19 cellular contexts compared by ENCODE assay signal in genomic region chr4:168790898-168791297, GRCh38.
DNase-seq lines count a peak whose midpoint lies in the region; ATAC-seq and TF ChIP-seq lines count a peak whose summit lies in the region.
"Had no signal": no experiment of that assay in that cellular context is flagged by ENCODE, and none has a peak within 500 bp of the region (broad histone marks: within the 10 kb centered on the region; RNA-seq: fewer than 3 reads in every experiment).

No MANE protein-coding gene starts in this region.

- H3K4me3 ChIP-seq in right cardiac atrium (ENCODE audit: low read length) = no peak overlapping the region
- no peak overlapping the region for H3K4me3 ChIP-seq in uterus
- H3K4me3 ChIP-seq: Peyer's patch had no signal

- H3K27me3 Mint-ChIP-seq in chondrocyte (ENCODE audit: low read depth) = no peaks in the 10 kb centered on the region
- H3K27me3 Mint-ChIP-seq in nephron (ENCODE audit: low read depth) = no peaks in the 10 kb centered on the region
- H3K27me3 Mint-ChIP-seq in natural killer cell (ENCODE audit: low read depth in 2 of 2) = peaks cover 0 to 4% of the 10 kb centered on the region in 2 donors
- H3K27me3 Mint-ChIP-seq: B cell had no signal

- H3K36me3 Mint-ChIP-seq in chondrocyte (ENCODE audit: low read depth) = peaks cover 15% of the 10 kb centered on the region
- H3K36me3 Mint-ChIP-seq in nephron (ENCODE audit: low read depth) = peaks cover 34% of the 10 kb centered on the region
- H3K36me3 Mint-ChIP-seq in natural killer cell = no peaks in the 10 kb centered on the region
- H3K36me3 Mint-ChIP-seq: CD4-positive, CD25-positive, alpha-beta regulatory T cell had no signal

- H3K4me1 ChIP-seq in right cardiac atrium (ENCODE audit: control insufficient read depth, insufficient read depth, low read length) (peaks cover 3% of the 10 kb centered on the region), uterus (no peaks in the 10 kb centered on the region)

- H3K36me3 ChIP-seq in uterus = no peaks in the 10 kb centered on the region
- H3K36me3 ChIP-seq: Peyer's patch had no signal

- intact Hi-C loops in Right ventricle myocardium inferior (cut with DNase I) (no loop called here), right cardiac atrium (cut with DNase I) (no loop called here), uterus (cut with DNase I; ENCODE audit: low total_unique reads) (no loop called here), natural killer cell (cut with micrococcal nuclease) (no loop called here), head of caudate nucleus (cut with DNase I) (no loop called here)

- peak overlapping the region; percentile 95 for H3K27ac Mint-ChIP-seq in chondrocyte (ENCODE audit: unreplicated experiment)
- H3K27ac Mint-ChIP-seq in nephron = peak overlapping the region; percentile 25 to 35 (median 30)
- no peak overlapping the region for H3K27ac Mint-ChIP-seq in natural killer cell
- H3K27ac Mint-ChIP-seq: B cell; CD4-positive, CD25-positive, alpha-beta regulatory T cell had no signal

- DNase-seq in Right ventricle myocardium inferior (ENCODE audit: missing footprints) (no peak), right cardiac atrium (no peak), chondrocyte (ENCODE audit: low spot score) (no peak), uterus (no peak), natural killer cell (no peak), head of caudate nucleus (no peak)
- DNase-seq in activated effector memory CD4-positive, alpha-beta T cell treated with Interleukin-2 at 50 U/mL for 16 hours = no peak
- DNase-seq: 8988T; CD4-positive, CD25-positive, alpha-beta regulatory T cell; COR-L47; DMS 273 treated with DMSO at 0.1 percent for 48 hours; GOT3; Kasumi-1; NCI-H1105 treated with DMSO at 0.1 percent for 48 hours; NCI-H1694; Peyer's patch had no signal

- no peak for TF ChIP-seq POLR2A in uterus (IDR thresholded peaks at IDR 0.05)

- H3K27me3 ChIP-seq in right cardiac atrium (ENCODE audit: control insufficient read depth, insufficient read depth) (no peaks in the 10 kb centered on the region), uterus (no peaks in the 10 kb centered on the region)
- H3K27me3 ChIP-seq: Peyer's patch had no signal

- ATAC-seq in Right ventricle myocardium inferior (peak; percentile 35), right cardiac atrium (no peak), natural killer cell (no peak)
- ATAC-seq: HCT116 had no signal

- TF ChIP-seq CTCF in chondrocyte (IDR thresholded peaks at IDR 0.05) (no peak), nephron (IDR thresholded peaks at IDR 0.05; ENCODE audit: unreplicated experiment in 3 of 3) (no peak), uterus (IDR thresholded peaks at IDR 0.05) (no peak), natural killer cell (IDR thresholded peaks at IDR 0.05) (no peak)

- H3K27ac ChIP-seq in right cardiac atrium (ENCODE audit: low read length) (no peak overlapping the region), uterus (peak overlapping the region; percentile 10 to 66)
- H3K27ac ChIP-seq: Peyer's patch had no signal

- H3K4me1 Mint-ChIP-seq in chondrocyte (ENCODE audit: low read depth) (peaks cover 84% of the 10 kb centered on the region), nephron (peaks cover 29% of the 10 kb centered on the region), natural killer cell (no peaks in the 10 kb centered on the region)

- H3K9me3 ChIP-seq in right cardiac atrium (ENCODE audit: control insufficient read depth, low read length) (no peaks in the 10 kb centered on the region), uterus (no peaks in the 10 kb centered on the region)
- H3K9me3 ChIP-seq: Peyer's patch had no signal

- no peak overlapping the region for H3K4me3 Mint-ChIP-seq in chondrocyte (ENCODE audit: unreplicated experiment)
- H3K4me3 Mint-ChIP-seq in nephron = no peak overlapping the region
- no peak overlapping the region for H3K4me3 Mint-ChIP-seq in natural killer cell
- H3K4me3 Mint-ChIP-seq: CD4-positive, CD25-positive, alpha-beta regulatory T cell had no signal

- H3K9me3 Mint-ChIP-seq in chondrocyte (ENCODE audit: low read depth) = no peaks in the 10 kb centered on the region
- H3K9me3 Mint-ChIP-seq in nephron = no peaks in the 10 kb centered on the region
- H3K9me3 Mint-ChIP-seq in natural killer cell = no peaks in the 10 kb centered on the region
- H3K9me3 Mint-ChIP-seq: CD4-positive, CD25-positive, alpha-beta regulatory T cell had no signal

Comparison
In these comparisons a context has a peak if more than half of its experiments do, and no peak if none do; other contexts are left out.
1. H3K27ac Mint-ChIP-seq: peak in chondrocyte (single experiment) and nephron (3 of 3); none in natural killer cell (0 of 2).